In genomic region chr11:31822604-31823371, GRCh38 we compare ENCODE assay signal across 17 cellular contexts. TPM values are rescaled to one million over a fixed set of nuclear protein-coding genes. Genes with fewer than 3 reads are reported as not detected.
"Had no signal": no experiment of that assay in that cellular context is flagged by ENCODE, and none has a peak within 500 bp of the region (broad histone marks: within the 10 kb centered on the region; RNA-seq: fewer than 3 reads in every experiment).

No MANE protein-coding gene starts in this region.

- H3K4me3 Mint-ChIP-seq: activated naive CD4-positive, alpha-beta T cell treated with anti-CD3 and anti-CD28 coated beads for 36 hours; activated naive CD8-positive, alpha-beta T cell treated with anti-CD3 and anti-CD28 coated beads, Interleukin-2, amount 50 U/mL, for 24 hours; activated T-helper 17 cell treated with anti-CD3 and anti-CD28 coated beads, Interleukin-2, amount 50 U/mL, for 72 hours; immature natural killer cell had no signal

- H3K9me3 ChIP-seq: thoracic aorta, upper lobe of right lung had no signal

- H3K9ac ChIP-seq: parathyroid adenoma had no signal

- H3K4me3 ChIP-seq: thoracic aorta, upper lobe of right lung had no signal

- H3K36me3 ChIP-seq: thoracic aorta, upper lobe of right lung had no signal

- DNase-seq: activated naive CD4-positive, alpha-beta T cell treated with anti-CD3 and anti-CD28 coated beads for 36 hours; activated naive CD8-positive, alpha-beta T cell treated with anti-CD3 and anti-CD28 coated beads, Interleukin-2, amount 50 U/mL, for 24 hours; aorta; dermis blood vessel endothelial cell; hippocampal formation; immature natural killer cell; stimulated activated CD4-positive, alpha-beta T cell treated with anti-CD3 and anti-CD28 coated beads, Interleukin-1b, Interleukin-23, amount 100 ng/mL, for 48 hours; T-helper 1 cell; T1000; upper lobe of right lung had no signal

- H3K4me1 ChIP-seq: parathyroid adenoma had no signal

- H3K27ac Mint-ChIP-seq: activated naive CD4-positive, alpha-beta T cell treated with anti-CD3 and anti-CD28 coated beads for 36 hours; activated naive CD8-positive, alpha-beta T cell treated with anti-CD3 and anti-CD28 coated beads, Interleukin-2, amount 50 U/mL, for 24 hours; activated T-helper 17 cell treated with anti-CD3 and anti-CD28 coated beads, Interleukin-2, amount 50 U/mL, for 72 hours; immature natural killer cell had no signal

- H3K79me2 ChIP-seq: parathyroid adenoma had no signal

- H3K27ac ChIP-seq: parathyroid adenoma, thoracic aorta, upper lobe of right lung had no signal

- H3K9me3 Mint-ChIP-seq: activated naive CD4-positive, alpha-beta T cell treated with anti-CD3 and anti-CD28 coated beads for 36 hours had no signal

- ATAC-seq: activated CD4-positive, CD25-positive, alpha-beta regulatory T cell treated with anti-CD3 and anti-CD28 coated beads, Interleukin-2, amount 50 U/mL, for 24 hours; activated naive CD8-positive, alpha-beta T cell treated with anti-CD3 and anti-CD28 coated beads, Interleukin-2, amount 50 U/mL, for 24 hours; activated T-helper 17 cell treated with anti-CD3 and anti-CD28 coated beads, Interleukin-2, amount 50 U/mL, for 72 hours; upper lobe of right lung had no signal

RNA-seq across cellular contexts. Expression of gene PAX6, which starts 11.7 kb away (rescaled TPM):
- total RNA-seq: activated CD8-positive, alpha-beta memory T cell treated with anti-CD3 and anti-CD28 coated beads for 36 hours; activated T-helper 17 cell treated with anti-CD3 and anti-CD28 coated beads, Interleukin-2, amount 50 U/mL, for 72 hours; chondrocyte; dermis blood vessel endothelial cell; glomerular endothelial cell; upper lobe of right lung had no signal
- polyA plus RNA-seq: immature natural killer cell had no signal
